2 cellular contexts compared by ENCODE assay signal in the genomic region with DNA sequence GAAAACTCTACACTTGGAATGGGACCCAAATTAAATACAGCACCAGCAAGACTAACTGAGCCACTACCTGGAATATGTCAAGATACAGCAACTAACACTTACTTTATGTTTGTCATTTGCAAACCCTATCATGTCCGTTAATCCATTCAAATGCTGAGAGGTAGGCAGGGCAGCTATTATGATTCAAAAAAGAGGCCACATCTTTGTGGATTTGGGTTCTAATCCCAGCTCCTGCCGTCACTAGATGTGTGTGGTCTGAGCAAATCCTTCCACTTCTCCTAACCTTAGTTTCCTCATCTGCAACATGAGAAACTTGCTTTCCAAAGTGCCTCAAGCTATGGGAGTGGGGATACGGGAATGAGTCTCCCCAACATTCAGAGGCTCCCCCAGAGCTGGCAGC.
TF ChIP-seq lines count a peak whose summit lies in the region.

No MANE protein-coding gene starts in this region.

TF ChIP-seq in liver, 16 proteins besides CTCF, POLR2A, EP300 and RAD21:
- TF ChIP-seq, protein P1, sequence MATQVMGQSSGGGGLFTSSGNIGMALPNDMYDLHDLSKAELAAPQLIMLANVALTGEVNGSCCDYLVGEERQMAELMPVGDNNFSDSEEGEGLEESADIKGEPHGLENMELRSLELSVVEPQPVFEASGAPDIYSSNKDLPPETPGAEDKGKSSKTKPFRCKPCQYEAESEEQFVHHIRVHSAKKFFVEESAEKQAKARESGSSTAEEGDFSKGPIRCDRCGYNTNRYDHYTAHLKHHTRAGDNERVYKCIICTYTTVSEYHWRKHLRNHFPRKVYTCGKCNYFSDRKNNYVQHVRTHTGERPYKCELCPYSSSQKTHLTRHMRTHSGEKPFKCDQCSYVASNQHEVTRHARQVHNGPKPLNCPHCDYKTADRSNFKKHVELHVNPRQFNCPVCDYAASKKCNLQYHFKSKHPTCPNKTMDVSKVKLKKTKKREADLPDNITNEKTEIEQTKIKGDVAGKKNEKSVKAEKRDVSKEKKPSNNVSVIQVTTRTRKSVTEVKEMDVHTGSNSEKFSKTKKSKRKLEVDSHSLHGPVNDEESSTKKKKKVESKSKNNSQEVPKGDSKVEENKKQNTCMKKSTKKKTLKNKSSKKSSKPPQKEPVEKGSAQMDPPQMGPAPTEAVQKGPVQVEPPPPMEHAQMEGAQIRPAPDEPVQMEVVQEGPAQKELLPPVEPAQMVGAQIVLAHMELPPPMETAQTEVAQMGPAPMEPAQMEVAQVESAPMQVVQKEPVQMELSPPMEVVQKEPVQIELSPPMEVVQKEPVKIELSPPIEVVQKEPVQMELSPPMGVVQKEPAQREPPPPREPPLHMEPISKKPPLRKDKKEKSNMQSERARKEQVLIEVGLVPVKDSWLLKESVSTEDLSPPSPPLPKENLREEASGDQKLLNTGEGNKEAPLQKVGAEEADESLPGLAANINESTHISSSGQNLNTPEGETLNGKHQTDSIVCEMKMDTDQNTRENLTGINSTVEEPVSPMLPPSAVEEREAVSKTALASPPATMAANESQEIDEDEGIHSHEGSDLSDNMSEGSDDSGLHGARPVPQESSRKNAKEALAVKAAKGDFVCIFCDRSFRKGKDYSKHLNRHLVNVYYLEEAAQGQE (IDR thresholded peaks at IDR 0.05), result no peak
- TF ChIP-seq SP1 (IDR thresholded peaks at IDR 0.05), result no peak

TF ChIP-seq in HepG2, 621 proteins besides CTCF, POLR2A, EP300 and RAD21 (continued from another document):
- TF ChIP-seq, protein P2, sequence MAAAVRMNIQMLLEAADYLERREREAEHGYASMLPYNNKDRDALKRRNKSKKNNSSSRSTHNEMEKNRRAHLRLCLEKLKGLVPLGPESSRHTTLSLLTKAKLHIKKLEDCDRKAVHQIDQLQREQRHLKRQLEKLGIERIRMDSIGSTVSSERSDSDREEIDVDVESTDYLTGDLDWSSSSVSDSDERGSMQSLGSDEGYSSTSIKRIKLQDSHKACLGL (CRISPR knock-in tag; IDR thresholded peaks at IDR 0.05), result no peak
- no peak for TF ChIP-seq HNRNPH1 (optimal IDR thresholded peaks at IDR 0.05; ENCODE audit: low read depth, low read length)
- no peak for TF ChIP-seq SPEN (CRISPR knock-in tag; IDR thresholded peaks at IDR 0.05; ENCODE audit: low read depth)
- TF ChIP-seq ZNF792 (CRISPR knock-in tag; IDR thresholded peaks at IDR 0.05), result no peak
